9 cellular contexts compared by ENCODE assay signal in the genomic region with DNA sequence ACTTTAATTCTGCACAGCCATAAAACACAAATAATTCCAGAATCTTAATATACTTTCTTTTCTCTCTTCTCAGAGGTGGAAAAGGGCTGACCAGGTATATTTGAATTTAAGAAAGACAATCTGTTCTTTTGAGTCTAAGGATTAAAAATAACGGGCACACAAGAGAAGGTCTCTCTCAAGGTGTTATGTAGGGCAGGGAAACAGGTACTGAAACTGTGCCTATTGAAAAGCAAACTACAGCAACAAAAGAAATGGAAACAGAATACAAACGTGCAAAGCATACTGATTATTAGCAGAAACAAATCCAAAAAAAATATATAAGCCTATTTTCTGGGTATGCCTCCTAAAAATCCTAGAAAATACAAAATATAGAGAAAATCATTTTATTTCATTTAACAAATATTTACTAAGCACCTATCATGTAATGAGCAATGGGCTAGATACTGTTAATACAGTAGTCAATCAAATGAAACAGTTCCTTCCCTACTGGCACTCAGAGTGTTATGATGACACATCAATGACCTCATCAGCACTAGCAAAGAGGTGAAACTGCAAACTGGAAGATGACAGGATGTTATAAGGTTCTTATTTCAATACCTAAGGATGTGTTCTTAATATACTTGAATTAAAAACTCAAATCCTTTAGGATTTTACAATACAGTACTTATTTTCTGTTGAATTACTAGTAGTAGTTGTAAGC.
DNase-seq lines count a peak whose midpoint lies in the region; ATAC-seq lines count a peak whose summit lies in the region.
"Had no signal": no experiment of that assay in that cellular context is flagged by ENCODE, and none has a peak within 500 bp of the region (broad histone marks: within the 10 kb centered on the region; RNA-seq: fewer than 3 reads in every experiment).

No MANE protein-coding gene starts in this region.

- no peak overlapping the region for H3K4me3 Mint-ChIP-seq in activated T-helper 2 cell treated with anti-CD3 and anti-CD28 coated beads, Interferon-gamma antibody, Interleukin-2, Interleukin-4, amounts not matched to agents 10 μg/mL and 5 μg/mL and 100 μg/mL, durations not matched to agents 14 hours and 24 hours and 36 hours (ENCODE audit: low read depth)

- H3K9ac ChIP-seq in mesenchymal stem cell (ENCODE audit: low read length), result no peak overlapping the region

- ATAC-seq in GM18861 (IDR thresholded peaks at IDR 0.05; ENCODE audit: unreplicated experiment) (peak; percentile 54), HG03175 (IDR thresholded peaks at IDR 0.05; ENCODE audit: unreplicated experiment) (peak; percentile 39)

- H3K4me3 ChIP-seq in mesenchymal stem cell (ENCODE audit: insufficient read depth in 1 of 2, low read depth in 1 of 2, low read length in 2 of 2), result no peak overlapping the region

- no peak overlapping the region for H2BK15ac ChIP-seq in mesenchymal stem cell (ENCODE audit: low read depth, poor library complexity, severe bottlenecking)

- H3K18ac ChIP-seq in mesenchymal stem cell (ENCODE audit: low read depth in 1 of 2, low read length in 2 of 2), result no peak overlapping the region

- H3K4me1 ChIP-seq in mesenchymal stem cell (ENCODE audit: control insufficient read depth, insufficient read depth, low read depth, low read length), result peaks cover 1% of the 10 kb centered on the region

- H2BK12ac ChIP-seq in mesenchymal stem cell (ENCODE audit: low read length in 2 of 2), result no peak overlapping the region

- H3K27ac Mint-ChIP-seq in activated T-helper 2 cell treated with anti-CD3 and anti-CD28 coated beads, Interferon-gamma antibody, Interleukin-2, Interleukin-4, amounts not matched to agents 10 μg/mL and 5 μg/mL and 100 μg/mL, durations not matched to agents 14 hours and 24 hours and 36 hours, result peak overlapping the region; percentile 46

- H3K9me3 ChIP-seq in mesenchymal stem cell (ENCODE audit: control insufficient read depth, low read length), result no peaks in the 10 kb centered on the region

- H2BK5ac ChIP-seq in mesenchymal stem cell (ENCODE audit: low read depth, low read length, poor library complexity, severe bottlenecking), result no peak overlapping the region

- no peak overlapping the region for H2BK120ac ChIP-seq in mesenchymal stem cell (ENCODE audit: low read depth, low read length)

- no peak overlapping the region for H4K91ac ChIP-seq in mesenchymal stem cell (ENCODE audit: low read length)

- H3K23ac ChIP-seq in mesenchymal stem cell (ENCODE audit: low read length in 2 of 2), result no peak overlapping the region

- H2AK5ac ChIP-seq in mesenchymal stem cell (ENCODE audit: low read length, severe bottlenecking), result no peak overlapping the region

- H3K79me1 ChIP-seq in mesenchymal stem cell (replicated peaks; ENCODE audit: low read length, poor library complexity, severe bottlenecking), result peaks cover 2% of the 10 kb centered on the region

- H3K14ac ChIP-seq in mesenchymal stem cell (ENCODE audit: low read length in 2 of 2), result no peak overlapping the region

- H3K27ac ChIP-seq in mesenchymal stem cell (ENCODE audit: low read length, poor library complexity, severe bottlenecking), result no peak overlapping the region

- H4K8ac ChIP-seq in mesenchymal stem cell (ENCODE audit: low read length), result no peak overlapping the region

- no peaks in the 10 kb centered on the region for H3K9me3 Mint-ChIP-seq in activated T-helper 2 cell treated with anti-CD3 and anti-CD28 coated beads, Interferon-gamma antibody, Interleukin-2, Interleukin-4, amounts not matched to agents 10 μg/mL and 5 μg/mL and 100 μg/mL, durations not matched to agents 14 hours and 24 hours and 36 hours

- no peaks in the 10 kb centered on the region for H3K27me3 Mint-ChIP-seq in activated T-helper 2 cell treated with anti-CD3 and anti-CD28 coated beads, Interferon-gamma antibody, Interleukin-2, Interleukin-4, amounts not matched to agents 10 μg/mL and 5 μg/mL and 100 μg/mL, durations not matched to agents 14 hours and 24 hours and 36 hours (ENCODE audit: low read depth)

- no peak for DNase-seq in activated T-helper 2 cell treated with anti-CD3 and anti-CD28 coated beads, Interferon-gamma antibody, Interleukin-2, Interleukin-4, amounts not matched to agents 10 μg/mL and 5 μg/mL and 100 μg/mL, durations not matched to agents 14 hours and 24 hours and 36 hours (ENCODE audit: low spot score)
- DNase-seq in mesenchymal stem cell, result peak; percentile 48
- DNase-seq in activated CD4-positive, alpha-beta T cell treated with anti-CD3 and anti-CD28 coated beads for 4 hours, result no peak
- no peak for DNase-seq in posterior cingulate gyrus
- DNase-seq in amniotic stem cell (lab: John Stamatoyannopoulos, UW), result no peak
- no peak for DNase-seq in activated effector memory CD4-positive, alpha-beta T cell treated with anti-CD3 and anti-CD28 coated beads, Interleukin-2, amount 50 U/mL, for 16 hours
- DNase-seq: occipital lobe had no signal

- H3K27me3 ChIP-seq in mesenchymal stem cell (ENCODE audit: control insufficient read depth in 1 of 2, insufficient read depth in 1 of 2, low read length in 2 of 2), result no peaks in the 10 kb centered on the region

- no CpG with 5 or more reads among the region's 2 CpGs for WGBS in mesenchymal stem cell

- intact Hi-C loops in activated T-helper 2 cell treated with anti-CD3 and anti-CD28 coated beads, Interferon-gamma antibody, Interleukin-2, Interleukin-4, amounts not matched to agents 10 μg/mL and 5 μg/mL and 100 μg/mL, durations not matched to agents 14 hours and 24 hours and 36 hours (cut with micrococcal nuclease), result loop anchor here (2.0 to 5.0 kb wide), 2 partner anchors 19 to 68 kb away; no protein-coding TSS in a partner anchor
- intact Hi-C loops in posterior cingulate gyrus (cut with DNase I), result no loop called here

- no peaks in the 10 kb centered on the region for H3K36me3 ChIP-seq in mesenchymal stem cell (ENCODE audit: control insufficient read depth in 1 of 2, insufficient read depth in 2 of 2, low read depth in 1 of 2, low read length in 2 of 2)

- no peak overlapping the region for H3K4me2 ChIP-seq in mesenchymal stem cell (ENCODE audit: low read length, poor library complexity, severe bottlenecking)

- no peak overlapping the region for H2AFZ ChIP-seq in mesenchymal stem cell (ENCODE audit: low read depth, low read length)

- peaks cover 27% of the 10 kb centered on the region for H3K4me1 Mint-ChIP-seq in activated T-helper 2 cell treated with anti-CD3 and anti-CD28 coated beads, Interferon-gamma antibody, Interleukin-2, Interleukin-4, amounts not matched to agents 10 μg/mL and 5 μg/mL and 100 μg/mL, durations not matched to agents 14 hours and 24 hours and 36 hours (ENCODE audit: low read depth)

- peaks cover 25% of the 10 kb centered on the region for H3K36me3 Mint-ChIP-seq in activated T-helper 2 cell treated with anti-CD3 and anti-CD28 coated beads, Interferon-gamma antibody, Interleukin-2, Interleukin-4, amounts not matched to agents 10 μg/mL and 5 μg/mL and 100 μg/mL, durations not matched to agents 14 hours and 24 hours and 36 hours (ENCODE audit: low read depth)

- no peak overlapping the region for H3K4ac ChIP-seq in mesenchymal stem cell (ENCODE audit: low read depth in 1 of 2, low read length in 2 of 2)
